In genomic region chr4:153649572-153649991, GRCh38 we compare ENCODE assay signal across 10 cellular contexts. TPM values are rescaled to one million over a fixed set of nuclear protein-coding genes. Genes with fewer than 3 reads are reported as not detected.
DNase-seq lines count a peak whose midpoint lies in the region; ATAC-seq, FAIRE-seq and TF ChIP-seq lines count a peak whose summit lies in the region.
"Had no signal": no experiment of that assay in that cellular context is flagged by ENCODE, and none has a peak within 500 bp of the region (broad histone marks: within the 10 kb centered on the region; RNA-seq: fewer than 3 reads in every experiment).

No MANE protein-coding gene starts in this region.

- H3K4me1 ChIP-seq in astrocyte (ENCODE audit: insufficient read depth, low read length) (peaks cover 4% of the 10 kb centered on the region), prostate gland (replicated peaks) (no peaks in the 10 kb centered on the region)

- H3K27me3 Mint-ChIP-seq in astrocyte (ENCODE audit: low read depth, unreplicated experiment): peaks cover 2% of the 10 kb centered on the region
- H3K27me3 Mint-ChIP-seq in neural crest cell (ENCODE audit: low read depth): no peaks in the 10 kb centered on the region
- no peaks in the 10 kb centered on the region for H3K27me3 Mint-ChIP-seq in stimulated activated naive B cell treated with anti-CD40 and anti-IgM and Interleukin-4, amounts not matched to agents 10 μg/mL and 1 μg/mL and 100 μg/mL, for 72 hours

- TF ChIP-seq CTCF in astrocyte (IDR thresholded peaks at IDR 0.05; ENCODE audit: insufficient read depth, low read depth, low read length) (no peak), neural crest cell (conservative IDR thresholded peaks at IDR 0.05) (peak; percentile 58), prostate gland (IDR thresholded peaks at IDR 0.05) (no peak)

- H3K9ac ChIP-seq in astrocyte (ENCODE audit: low read length): no peak overlapping the region

- H3K4me1 Mint-ChIP-seq in astrocyte (ENCODE audit: low read depth, unreplicated experiment) (peaks cover 4% of the 10 kb centered on the region), neural crest cell (peaks cover 9% of the 10 kb centered on the region)
- peaks cover 10 to 18% of the 10 kb centered on the region in 2 donors for H3K4me1 Mint-ChIP-seq in stimulated activated naive B cell treated with anti-CD40 and anti-IgM and Interleukin-4, amounts not matched to agents 10 μg/mL and 1 μg/mL and 100 μg/mL, for 72 hours

- FAIRE-seq in astrocyte (lab: Jason Lieb, UNC): no peak

- no peak for ATAC-seq in stimulated activated naive B cell treated with anti-CD40 and anti-IgM and Interleukin-4, amounts not matched to agents 10 μg/mL and 1 μg/mL and 100 μg/mL, for 72 hours (replicated peaks)

- H3K27ac Mint-ChIP-seq in astrocyte (ENCODE audit: unreplicated experiment) (no peak overlapping the region), neural crest cell (ENCODE audit: unreplicated experiment) (no peak overlapping the region)
- no peak overlapping the region for H3K27ac Mint-ChIP-seq in stimulated activated naive B cell treated with anti-CD40 and anti-IgM and Interleukin-4, amounts not matched to agents 10 μg/mL and 1 μg/mL and 100 μg/mL, for 72 hours

- no peaks in the 10 kb centered on the region for H3K36me3 ChIP-seq in astrocyte (ENCODE audit: insufficient read depth, low read length)
- no peaks in the 10 kb centered on the region for H3K36me3 ChIP-seq in prostate gland

- H3K27ac ChIP-seq in astrocyte (ENCODE audit: low read depth, low read length) (no peak overlapping the region), prostate gland (no peak overlapping the region)

- DNase-seq in NOMO-1 treated with DMSO at 0.1 percent for 48 hours (lab: John Stamatoyannopoulos, UW; ENCODE audit: unreplicated experiment) (peak; percentile 11), NOMO-1 (lab: John Stamatoyannopoulos, UW; ENCODE audit: unreplicated experiment in 2 of 2) (no peak), LHCN-M2 (ENCODE audit: low read depth) (peak; percentile 40), astrocyte (ENCODE audit: low read depth) (peak; percentile 9), neural crest cell (ENCODE audit: low read depth, low spot score) (no peak), prostate gland (ENCODE audit: low spot score) (no peak)
- DNase-seq in central memory CD4-positive, alpha-beta T cell: no peak
- DNase-seq in stimulated activated naive B cell treated with anti-CD40 and anti-IgM and Interleukin-4, amounts not matched to agents 10 μg/mL and 1 μg/mL and 100 μg/mL, for 72 hours: no peak
- DNase-seq: activated effector memory CD4-positive, alpha-beta T cell treated with anti-CD3 and anti-CD28 coated beads, Interleukin-2, amount 50 U/mL, for 16 hours; stimulated activated CD4-positive, alpha-beta T cell treated with anti-CD3 and anti-CD28 coated beads, Interleukin-2, amount 100 ng/mL, for 24 hours had no signal

- H3K9me3 Mint-ChIP-seq in astrocyte (ENCODE audit: unreplicated experiment) (no peaks in the 10 kb centered on the region), neural crest cell (no peaks in the 10 kb centered on the region)
- H3K9me3 Mint-ChIP-seq in stimulated activated naive B cell treated with anti-CD40 and anti-IgM and Interleukin-4, amounts not matched to agents 10 μg/mL and 1 μg/mL and 100 μg/mL, for 72 hours: peaks cover 0 to 2% of the 10 kb centered on the region in 2 donors

- intact Hi-C loops in prostate gland (cut with DNase I): loop anchor here (5.0 kb wide), 1 partner anchor 307 kb away; the partner anchor contains the start of gene MND1

- no peaks in the 10 kb centered on the region for H4K20me1 ChIP-seq in astrocyte (ENCODE audit: insufficient read depth, low read length)

- H3K9me3 ChIP-seq in astrocyte (ENCODE audit: insufficient read depth, low read depth, low read length): no peaks in the 10 kb centered on the region
- H3K9me3 ChIP-seq in prostate gland: no peaks in the 10 kb centered on the region

- H3K79me2 ChIP-seq in astrocyte (ENCODE audit: insufficient read depth, low read length): no peaks in the 10 kb centered on the region

- H3K4me3 Mint-ChIP-seq in astrocyte (ENCODE audit: unreplicated experiment) (no peak overlapping the region), neural crest cell (no peak overlapping the region)
- no peak overlapping the region for H3K4me3 Mint-ChIP-seq in stimulated activated naive B cell treated with anti-CD40 and anti-IgM and Interleukin-4, amounts not matched to agents 10 μg/mL and 1 μg/mL and 100 μg/mL, for 72 hours

- 43% methylated on average over 6 of the region's 6 CpGs for WGBS in prostate gland

- H3K4me3 ChIP-seq in astrocyte (ENCODE audit: insufficient read depth, low read depth, low read length): no peak overlapping the region
- H3K4me3 ChIP-seq in prostate gland: no peak overlapping the region

- H3K27me3 ChIP-seq in astrocyte (ENCODE audit: insufficient read depth, low read length): no peaks in the 10 kb centered on the region
- no peaks in the 10 kb centered on the region for H3K27me3 ChIP-seq in prostate gland (replicated peaks; ENCODE audit: insufficient read depth)

- H2AFZ ChIP-seq in astrocyte (ENCODE audit: low read depth, low read length): no peak overlapping the region

- TF ChIP-seq POLR2A in prostate gland (IDR thresholded peaks at IDR 0.05): no peak

- no peak overlapping the region for H3K4me2 ChIP-seq in astrocyte (ENCODE audit: low read length)

- H3K36me3 Mint-ChIP-seq in astrocyte (ENCODE audit: low read depth, unreplicated experiment) (no peaks in the 10 kb centered on the region), neural crest cell (ENCODE audit: low read depth) (peaks cover 2% of the 10 kb centered on the region)
- no peaks in the 10 kb centered on the region for H3K36me3 Mint-ChIP-seq in stimulated activated naive B cell treated with anti-CD40 and anti-IgM and Interleukin-4, amounts not matched to agents 10 μg/mL and 1 μg/mL and 100 μg/mL, for 72 hours

RNA-seq across cellular contexts. Expression of gene TLR2, which starts 34.5 kb away (rescaled TPM):
- total RNA-seq in LHCN-M2 (2014; rRNA removed): 1.0 and 1.3 TPM in 2 replicates
- 0.10 TPM for polyA plus RNA-seq in LHCN-M2 (2012)
- 0.79 and 1.2 TPM in 2 replicates for total RNA-seq in astrocyte
- total RNA-seq in neural crest cell: 0.28 and 0.71 TPM in 2 replicates
- 1 to 10 TPM; 5.5 to 8.9 TPM for total RNA-seq in prostate gland

Comparison
In these comparisons a context has a peak if more than half of its experiments do, and no peak if none do; other contexts are left out.
1. DNase-seq: peak in NOMO-1 treated with DMSO at 0.1 percent for 48 hours (single experiment), LHCN-M2 (single experiment) and astrocyte (single experiment); none in NOMO-1 (0 of 2), neural crest cell (single experiment), prostate gland (single experiment), central memory CD4-positive, alpha-beta T cell (single experiment) and stimulated activated naive B cell treated with anti-CD40 and anti-IgM and Interleukin-4, amounts not matched to agents 10 μg/mL and 1 μg/mL and 100 μg/mL, for 72 hours (single experiment).